In the genomic region with DNA sequence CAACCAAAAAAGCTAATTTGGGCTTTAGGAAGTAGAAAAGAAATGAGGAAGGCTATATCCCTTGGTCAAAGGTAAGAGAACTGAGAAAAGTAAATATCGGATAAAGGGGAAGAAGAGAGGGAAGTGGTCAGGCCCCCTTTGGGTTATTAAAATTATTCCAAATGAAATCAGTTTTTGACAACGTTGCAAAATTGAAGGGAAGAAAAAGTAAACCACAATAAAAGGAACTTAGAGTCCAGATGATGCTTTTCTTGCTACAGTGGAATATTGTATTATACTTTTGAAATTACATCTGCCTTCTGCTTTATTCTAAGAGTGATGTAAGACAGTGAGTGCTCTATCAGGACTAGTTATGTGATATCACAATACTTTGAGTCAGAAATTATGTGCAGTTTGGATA, we compare ENCODE assay signal across 18 cellular contexts. TPM values are rescaled to one million over a fixed set of nuclear protein-coding genes. Genes with fewer than 3 reads are reported as not detected.
DNase-seq lines count a peak whose midpoint lies in the region; ATAC-seq and TF ChIP-seq lines count a peak whose summit lies in the region.
"Had no signal": no experiment of that assay in that cellular context is flagged by ENCODE, and none has a peak within 500 bp of the region (broad histone marks: within the 10 kb centered on the region; RNA-seq: fewer than 3 reads in every experiment).

No MANE protein-coding gene starts in this region.

- intact Hi-C loops in CD14-positive monocyte (cut with micrococcal nuclease): loop anchor here in 1 of 2 donors (10.0 kb wide), 1 partner anchor 47 kb away; no protein-coding TSS in a partner anchor

- H3K27me3 Mint-ChIP-seq in CD14-positive monocyte (ENCODE audit: low read depth in 3 of 3) (peaks cover 0 to 4% (median 0%) of the 10 kb centered on the region in 3 donors), T-cell (peaks cover 0 to 6% of the 10 kb centered on the region in 2 donors)
- H3K27me3 Mint-ChIP-seq in central memory CD8-positive, alpha-beta T cell: no peaks in the 10 kb centered on the region

- H3K36me3 Mint-ChIP-seq in CD14-positive monocyte (no peaks in the 10 kb centered on the region), T-cell (no peaks in the 10 kb centered on the region)
- no peaks in the 10 kb centered on the region for H3K36me3 Mint-ChIP-seq in central memory CD8-positive, alpha-beta T cell (ENCODE audit: insufficient read depth)
- H3K36me3 Mint-ChIP-seq: CD8-positive, alpha-beta memory T cell had no signal

- DNase-seq in CD14-positive monocyte (ENCODE audit: low spot score) (no peak), HL-60 (ENCODE audit: low read depth in 1 of 2, low spot score in 1 of 2) (peak in 1 of 2 experiments; percentile 47), NOMO-1 treated with dmso at 0.1 percent for 144 hours (lab: John Stamatoyannopoulos, UW; ENCODE audit: unreplicated experiment) (peak; percentile 32), T-cell (no peak), RKO (ENCODE audit: low spot score) (no peak), NCI-H1105 treated with DMSO at 0.1 percent for 48 hours (lab: John Stamatoyannopoulos, UW) (no peak)
- no peak for DNase-seq in central memory CD8-positive, alpha-beta T cell (ENCODE audit: low spot score in 2 of 2)
- DNase-seq: BE2C; CD8-positive, alpha-beta memory T cell; NCI-H187; NCI-H446; NCI-H69; SHP77 had no signal

- H3K9me3 Mint-ChIP-seq in CD14-positive monocyte: peaks cover 0 to 3% (median 0%) of the 10 kb centered on the region in 7 donors
- no peaks in the 10 kb centered on the region for H3K9me3 Mint-ChIP-seq in central memory CD8-positive, alpha-beta T cell
- H3K9me3 Mint-ChIP-seq in T-cell: peaks cover 3 to 4% (median 3%) of the 10 kb centered on the region in 3 donors
- H3K9me3 Mint-ChIP-seq: CD8-positive, alpha-beta memory T cell had no signal

- H3K4me3 Mint-ChIP-seq in CD14-positive monocyte (peak overlapping the region in 1 of 2 donors; percentile 29), T-cell (no peak overlapping the region)
- H3K4me3 Mint-ChIP-seq in central memory CD8-positive, alpha-beta T cell: no peak overlapping the region
- H3K4me3 Mint-ChIP-seq: CD8-positive, alpha-beta memory T cell; GM23338 had no signal

- 0 out of 2 replicates have a peak overlapping the region, but pooled peaks have one; percentile 0 for H3K27ac ChIP-seq in HL-60 (replicated peaks)
- H3K27ac ChIP-seq: KMS-11 had no signal

- ATAC-seq in central memory CD8-positive, alpha-beta T cell (replicated peaks; ENCODE audit: extremely low read depth, poor library complexity, severe bottlenecking): no peak
- no peak for ATAC-seq in HG03175 (IDR thresholded peaks at IDR 0.05; ENCODE audit: unreplicated experiment)
- no peak for ATAC-seq in T-cell (replicated peaks in 1 of 4)
- ATAC-seq: GM23338, HCT116, Panc1 had no signal

- POLR2A ChIA-PET in T-cell (lab: Charles Lee): no interaction called here

- TF ChIP-seq CTCF in CD14-positive monocyte (IDR thresholded peaks at IDR 0.05) (no peak), HL-60 (IDR thresholded peaks at IDR 0.05; ENCODE audit: insufficient read depth, low read length) (no peak)

- H3K4me1 Mint-ChIP-seq in CD14-positive monocyte (peaks cover 64% of the 10 kb centered on the region), T-cell (no peaks in the 10 kb centered on the region)
- H3K4me1 Mint-ChIP-seq in central memory CD8-positive, alpha-beta T cell: no peaks in the 10 kb centered on the region
- H3K4me1 Mint-ChIP-seq: CD8-positive, alpha-beta memory T cell had no signal

- no peaks in the 10 kb centered on the region for H3K27me3 ChIP-seq in HL-60 (ENCODE audit: insufficient read depth, poor library complexity, severe bottlenecking)
- H3K27me3 ChIP-seq: BE2C had no signal

- no peak overlapping the region for H3K4me3 ChIP-seq in HL-60 (replicated peaks; ENCODE audit: insufficient read depth, low read length)
- H3K4me3 ChIP-seq: GM23338 had no signal

- H3K27ac Mint-ChIP-seq in CD14-positive monocyte: peak overlapping the region; percentile 31 to 90 (median 73)
- peak overlapping the region; percentile 2 for H3K27ac Mint-ChIP-seq in central memory CD8-positive, alpha-beta T cell (ENCODE audit: low read depth)
- H3K27ac Mint-ChIP-seq in T-cell: no peak overlapping the region
- H3K27ac Mint-ChIP-seq: GM23338 had no signal

- CTCF ChIA-PET in T-cell (lab: Charles Lee): no interaction called here

RNA-seq across cellular contexts. Expression of a gene that starts 59.4 kb away (rescaled TPM):
- polyA plus RNA-seq in CD14-positive monocyte: 100 to 1,000 TPM; 128 to 177 TPM
- total RNA-seq in T-cell: 10 to 100 TPM; 55.6 to 81.1 (median 60.5) TPM

Comparison
In these comparisons a context has a peak if more than half of its experiments do, and no peak if none do; other contexts are left out.
1. H3K27ac Mint-ChIP-seq: peak in CD14-positive monocyte (7 of 7) and central memory CD8-positive, alpha-beta T cell (single experiment); none in T-cell (0 of 2).